In genomic region chr2:219494952-219495530, GRCh38 we compare ENCODE assay signal across 16 cellular contexts. TPM values are rescaled to one million over a fixed set of nuclear protein-coding genes. Genes with fewer than 3 reads are reported as not detected.
DNase-seq lines count a peak whose midpoint lies in the region; ATAC-seq, FAIRE-seq and TF ChIP-seq lines count a peak whose summit lies in the region.
"Had no signal": no experiment of that assay in that cellular context is flagged by ENCODE, and none has a peak within 500 bp of the region (broad histone marks: within the 10 kb centered on the region; RNA-seq: fewer than 3 reads in every experiment).

No MANE protein-coding gene starts in this region.

- CTCF ChIA-PET in A549 (lab: Yijun Ruan, JAX) (interaction anchor here (0.7 to 89.4 kb wide), 11 partner anchors 11 to 470 kb away, joined by 3 to 3291 read pairs (median 5); partner anchors contain the start of genes ASIC4, CHPF, GMPPA and SPEG), GM10248 (lab: Yijun Ruan, JAX) (interaction anchor here (0.7 to 18.5 kb wide), 34 partner anchors 9 to 216 kb away, joined by 3 to 325 read pairs (median 5); partner anchors contain the start of genes CHPF, DNAJB2, DNPEP and TMEM198)

- no peak for FAIRE-seq in A549 (lab: Jason Lieb, UNC)

- TF ChIP-seq POLR2A in A549 (IDR thresholded peaks at IDR 0.05; ENCODE audit: low read length): no peak

- H3K9me3 ChIP-seq in A549: no peaks in the 10 kb centered on the region

- H3K9ac ChIP-seq in rectal smooth muscle tissue (ENCODE audit: low read length): no peak overlapping the region

- WGBS in A549 (ENCODE audit: missing lambda C conversion rate): 4% methylated on average over 10 of the region's 10 CpGs

- ATAC-seq in A549: no peak
- ATAC-seq: activated CD8-positive, alpha-beta T cell treated with anti-CD3 and anti-CD28 coated beads, Interleukin-2, amount 10 ng/mL, durations not matched to agents 7 days and 5 days had no signal

- H3K4me3 ChIP-seq in A549: no peak overlapping the region
- no peak overlapping the region for H3K4me3 ChIP-seq in rectal smooth muscle tissue (ENCODE audit: low read length)

- POLR2A ChIA-PET in A549 (lab: Yijun Ruan, JAX): no interaction called here
- POLR2A ChIA-PET in GM10248 (lab: Yijun Ruan, JAX): no interaction called here

- H3K4me3 Mint-ChIP-seq in HFFc6 (no peak overlapping the region), endothelial cell (ENCODE audit: unreplicated experiment) (no peak overlapping the region)
- H3K4me3 Mint-ChIP-seq: activated CD8-positive, alpha-beta T cell treated with anti-CD3 and anti-CD28 coated beads, Interleukin-2, amount 10 ng/mL, durations not matched to agents 7 days and 5 days; activated T-cell treated with anti-CD3 and anti-CD28 coated beads, Interleukin-2, amount 50 U/mL, for 24 hours; CD4-positive, alpha-beta T cell; dendritic cell treated with granulocyte-macrophage colony-stimulating factor and Interleukin-4, amounts not matched to agents 40 ng/mL and 50 ng/mL, for 4 days had no signal

- DNase-seq in A549 (ENCODE audit: low read depth in 1 of 2, low spot score in 1 of 2) (no peak), HFFc6 (no peak), endothelial cell (ENCODE audit: low spot score) (no peak), GM10248 (ENCODE audit: extremely low spot score) (no peak), NCI-H345 (lab: John Stamatoyannopoulos, UW) (no peak), CD1c-positive myeloid dendritic cell (ENCODE audit: extremely low spot score) (no peak), NCI-H1105 treated with DMSO at 0.1 percent for 48 hours (lab: John Stamatoyannopoulos, UW) (no peak)
- DNase-seq: KG1 had no signal

- TF ChIP-seq CTCF in A549 (IDR thresholded peaks at IDR 0.05) (no peak), HFFc6 (IDR thresholded peaks at IDR 0.05) (no peak), endothelial cell (IDR thresholded peaks at IDR 0.05; ENCODE audit: unreplicated experiment) (no peak), GM10248 (IDR thresholded peaks at IDR 0.05; ENCODE audit: control extremely low read depth, extremely low read depth, low read depth, missing control alignments) (no peak)

- TF ChIP-seq RAD21 in A549 (conservative IDR thresholded peaks at IDR 0.05 in 1 of 2, IDR thresholded peaks at IDR 0.05 in 1 of 2): no peak

- peaks cover 17% of the 10 kb centered on the region for H3K27me3 ChIP-seq in rectal smooth muscle tissue (ENCODE audit: control insufficient read depth, insufficient read depth, low read length)

- H3K27ac Mint-ChIP-seq in HFFc6: peak overlapping the region; percentile 7; the same call in 1 of the 2 replicates
- H3K27ac Mint-ChIP-seq in endothelial cell (ENCODE audit: unreplicated experiment): peak overlapping the region; percentile 78
- H3K27ac Mint-ChIP-seq: activated CD8-positive, alpha-beta T cell treated with anti-CD3 and anti-CD28 coated beads, Interleukin-2, amount 10 ng/mL, durations not matched to agents 7 days and 5 days; activated T-cell treated with anti-CD3 and anti-CD28 coated beads, Interleukin-2, amount 50 U/mL, for 24 hours; CD4-positive, alpha-beta T cell; dendritic cell treated with granulocyte-macrophage colony-stimulating factor and Interleukin-4, amounts not matched to agents 40 ng/mL and 50 ng/mL, for 4 days; progenitor cell of endocrine pancreas had no signal

- H3K36me3 Mint-ChIP-seq in HFFc6 (ENCODE audit: low read depth) (peaks cover 4% of the 10 kb centered on the region; the same call in 1 of the 2 replicates), endothelial cell (ENCODE audit: low read depth, unreplicated experiment) (peaks cover 4% of the 10 kb centered on the region)

- peak overlapping the region; percentile 19; the same call in 1 of the 3 replicates for H3K4me2 ChIP-seq in A549

- no peaks in the 10 kb centered on the region for H3K36me3 ChIP-seq in rectal smooth muscle tissue (ENCODE audit: control insufficient read depth, insufficient read depth, low read length)

- H3K4me1 Mint-ChIP-seq in HFFc6 (ENCODE audit: low read depth) (peaks cover 26% of the 10 kb centered on the region), endothelial cell (ENCODE audit: unreplicated experiment) (peaks cover 18% of the 10 kb centered on the region)

- peaks cover 5% of the 10 kb centered on the region for H3K27me3 Mint-ChIP-seq in HFFc6 (ENCODE audit: insufficient read depth)
- peaks cover 31% of the 10 kb centered on the region for H3K27me3 Mint-ChIP-seq in endothelial cell (ENCODE audit: unreplicated experiment)

- no peak overlapping the region for H3K27ac ChIP-seq in A549
- peak overlapping the region; percentile 91 for H3K27ac ChIP-seq in rectal smooth muscle tissue (ENCODE audit: low read depth, low read length)

- H3K9me3 Mint-ChIP-seq in HFFc6 (no peaks in the 10 kb centered on the region), endothelial cell (ENCODE audit: unreplicated experiment) (no peaks in the 10 kb centered on the region)
- H3K9me3 Mint-ChIP-seq: activated T-cell treated with anti-CD3 and anti-CD28 coated beads, Interleukin-2, amount 50 U/mL, for 24 hours; CD4-positive, alpha-beta T cell; dendritic cell treated with granulocyte-macrophage colony-stimulating factor and Interleukin-4, amounts not matched to agents 40 ng/mL and 50 ng/mL, for 4 days had no signal

- peaks cover 21% of the 10 kb centered on the region; the same call in 2 of the 3 replicates for H3K4me1 ChIP-seq in A549
- peaks cover 12% of the 10 kb centered on the region for H3K4me1 ChIP-seq in rectal smooth muscle tissue (ENCODE audit: control insufficient read depth, insufficient read depth, low read length)

- no peak for TF ChIP-seq EP300 in A549 (IDR thresholded peaks at IDR 0.05)

TF ChIP-seq in A549, 52 proteins besides CTCF, POLR2A, EP300 and RAD21 (continues in another document):
- TF ChIP-seq HDAC2 (IDR thresholded peaks at IDR 0.05) (no peak), MAZ (IDR thresholded peaks at IDR 0.05; ENCODE audit: borderline replicate concordance, low read depth, low read length) (no peak), CBX2 (IDR thresholded peaks at IDR 0.05; ENCODE audit: borderline replicate concordance, low read depth) (no peak), RFX5 (IDR thresholded peaks at IDR 0.05) (no peak)
- TF ChIP-seq, protein P1, sequence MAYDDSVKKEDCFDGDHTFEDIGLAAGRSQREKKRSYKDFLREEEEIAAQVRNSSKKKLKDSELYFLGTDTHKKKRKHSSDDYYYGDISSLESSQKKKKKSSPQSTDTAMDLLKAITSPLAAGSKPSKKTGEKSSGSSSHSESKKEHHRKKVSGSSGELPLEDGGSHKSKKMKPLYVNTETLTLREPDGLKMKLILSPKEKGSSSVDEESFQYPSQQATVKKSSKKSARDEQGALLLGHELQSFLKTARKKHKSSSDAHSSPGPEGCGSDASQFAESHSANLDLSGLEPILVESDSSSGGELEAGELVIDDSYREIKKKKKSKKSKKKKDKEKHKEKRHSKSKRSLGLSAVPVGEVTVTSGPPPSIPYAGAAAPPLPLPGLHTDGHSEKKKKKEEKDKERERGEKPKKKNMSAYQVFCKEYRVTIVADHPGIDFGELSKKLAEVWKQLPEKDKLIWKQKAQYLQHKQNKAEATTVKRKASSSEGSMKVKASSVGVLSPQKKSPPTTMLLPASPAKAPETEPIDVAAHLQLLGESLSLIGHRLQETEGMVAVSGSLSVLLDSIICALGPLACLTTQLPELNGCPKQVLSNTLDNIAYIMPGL (CRISPR knock-in tag; IDR thresholded peaks at IDR 0.05; ENCODE audit: borderline replicate concordance): no peak

RNA-seq across cellular contexts. Expression of gene GMPPA, which starts 3.6 kb away (rescaled TPM):
- polyA plus RNA-seq in A549 (2011; rRNA removed): 46.2 and 55.3 TPM in 2 replicates
- polyA plus RNA-seq in A549 (2012; cell fraction: cytosol; rRNA removed): 55.6 and 70.3 TPM in 2 replicates
- 113 and 115 TPM in 2 replicates for polyA plus RNA-seq in A549 (2012; cell fraction: nucleus; rRNA removed)
- polyA plus RNA-seq in A549 (2017; fragmentation: RNase III; extraction: RNeasy Plus Mini Kit Qiagen cat#74134 plus additional on column Dnase treatment): 31.3 to 38.4 TPM (median 36.2 TPM) in 3 replicates
- polyA minus RNA-seq in A549 (2011; rRNA and poly(A)+ RNA removed): 63.6 and 92.8 TPM in 2 replicates
- total RNA-seq in HFFc6 (2021; fragmentation: NEBNext Ultra II Directional; extraction: Animal tissue kit (Norgen Biotek cat#: 25700)): 10 to 100 TPM; 68.9 to 85.3 (median 74.1) TPM
- total RNA-seq in endothelial cell (ENCODE audit: unreplicated experiment): 30.2 TPM

RNA-seq across cellular contexts. Expression of gene ASIC4, which starts 19.2 kb away (rescaled TPM):
- polyA plus RNA-seq in A549 (2011; rRNA removed) (0.04 and 0.13 TPM in 2 replicates), A549 (2017; fragmentation: RNase III; extraction: RNeasy Plus Mini Kit Qiagen cat#74134 plus additional on column Dnase treatment) (0.07 to 0.08 TPM in 2 of 3 replicates, not detected in the other)
- polyA plus RNA-seq in A549 (2012; cell fraction: cytosol; rRNA removed): 0.01 and 0.05 TPM in 2 replicates
- 0.17 and 0.33 TPM in 2 replicates for polyA plus RNA-seq in A549 (2012; cell fraction: nucleus; rRNA removed)
- 0.12 TPM in 1 of 2 replicates, not detected in the other for polyA minus RNA-seq in A549 (2011; rRNA and poly(A)+ RNA removed)
- under 1 TPM in 3 of 6 experiments, not detected in 3; 0.05 to 0.19 (median 0.07) TPM for total RNA-seq in HFFc6 (2021; fragmentation: NEBNext Ultra II Directional; extraction: Animal tissue kit (Norgen Biotek cat#: 25700))
- 1.6 TPM for total RNA-seq in endothelial cell (ENCODE audit: unreplicated experiment)
- total RNA-seq: activated CD8-positive, alpha-beta T cell treated with anti-CD3 and anti-CD28 coated beads, Interleukin-2, amount 10 ng/mL, durations not matched to agents 7 days and 5 days; endothelial cell of umbilical vein had no signal
- polyA plus RNA-seq: AG04450, endothelial cell of umbilical vein had no signal

RNA-seq across cellular contexts. Expression of gene CHPF, which starts 48.6 kb away (rescaled TPM):
- polyA plus RNA-seq in A549 (2011; rRNA removed) (9.0 and 10.2 TPM in 2 replicates), A549 (2017; fragmentation: RNase III; extraction: RNeasy Plus Mini Kit Qiagen cat#74134 plus additional on column Dnase treatment) (11.8 to 15.1 TPM (median 14.8 TPM) in 3 replicates)
- 13.2 and 20.6 TPM in 2 replicates for polyA plus RNA-seq in A549 (2012; cell fraction: cytosol; rRNA removed)
- 25.5 and 46.9 TPM in 2 replicates for polyA plus RNA-seq in A549 (2012; cell fraction: nucleus; rRNA removed)
- polyA minus RNA-seq in A549 (2011; rRNA and poly(A)+ RNA removed): 4.2 and 6.5 TPM in 2 replicates
- total RNA-seq in HFFc6 (2021; fragmentation: NEBNext Ultra II Directional; extraction: Animal tissue kit (Norgen Biotek cat#: 25700)): 100 to 1,000 TPM; 116 to 190 (median 139) TPM
- total RNA-seq in endothelial cell (ENCODE audit: unreplicated experiment): 4.1 TPM

RNA-seq across cellular contexts. Expression of gene TMEM198, which starts 48.8 kb away (rescaled TPM):
- polyA plus RNA-seq in A549 (2011; rRNA removed) (0.31 and 0.33 TPM in 2 replicates), A549 (2017; fragmentation: RNase III; extraction: RNeasy Plus Mini Kit Qiagen cat#74134 plus additional on column Dnase treatment) (0.26 to 0.42 TPM (median 0.37 TPM) in 3 replicates)
- polyA plus RNA-seq in A549 (2012; cell fraction: cytosol; rRNA removed): 0.40 and 0.45 TPM in 2 replicates
- 3.2 and 3.3 TPM in 2 replicates for polyA plus RNA-seq in A549 (2012; cell fraction: nucleus; rRNA removed)
- polyA minus RNA-seq in A549 (2011; rRNA and poly(A)+ RNA removed): 0.44 and 0.83 TPM in 2 replicates
- total RNA-seq in HFFc6 (2021; fragmentation: NEBNext Ultra II Directional; extraction: Animal tissue kit (Norgen Biotek cat#: 25700)): 1 to 10 TPM; 2.3 to 2.8 (median 2.7) TPM
- total RNA-seq in endothelial cell (ENCODE audit: unreplicated experiment): not detected
- total RNA-seq: endothelial cell of umbilical vein had no signal
- polyA plus RNA-seq: endothelial cell of umbilical vein had no signal

Comparison
In these comparisons a context has a peak if more than half of its experiments do, and no peak if none do; other contexts are left out.
1. RNA of gene CHPF, which starts 48.6 kb away (total RNA-seq): 116 to 190 TPM in HFFc6; 4.1 TPM in endothelial cell (single experiment); every median in the first group is over 10 times any median in the second.